In genomic region chr22:48104786-48105185, GRCh38 we compare ENCODE assay signal across 18 cellular contexts.
"Had no signal": no experiment of that assay in that cellular context is flagged by ENCODE, and none has a peak within 500 bp of the region (broad histone marks: within the 10 kb centered on the region; RNA-seq: fewer than 3 reads in every experiment).

No MANE protein-coding gene starts in this region.

- H3K4me3 ChIP-seq: ascending aorta, skin epidermis, testis, upper lobe of left lung had no signal

- H3K9me3 ChIP-seq: testis had no signal

- H3K4me3 Mint-ChIP-seq: activated naive CD4-positive, alpha-beta T cell treated with anti-CD3 and anti-CD28 coated beads, Interleukin-2, amount 10 ng/mL, durations not matched to agents 7 days and 5 days; natural killer cell treated with Interleukin-12 subunit alpha and Interleukin-12 subunit beta and Interleukin-15 and Interleukin-18, amount 100 ng/mL, for 72 hours; stimulated activated naive CD8-positive, alpha-beta T cell treated with anti-CD3 and anti-CD28 coated beads, Interleukin-15, amount 100 ng/mL, for 72 hours; T-helper 1 cell treated with Interleukin-12 subunit alpha and Interleukin-12 subunit beta and Interleukin-4 antibody, amounts not matched to agents 30 μg/mL and 1 μg/mL, for 36 hours had no signal

- H3K27me3 ChIP-seq: ascending aorta, testis, upper lobe of left lung had no signal

- H3K36me3 ChIP-seq: ascending aorta, upper lobe of left lung had no signal

- H3K27ac ChIP-seq: ascending aorta, skin epidermis, testis, upper lobe of left lung had no signal

- H3K4me1 ChIP-seq: ascending aorta, testis, upper lobe of left lung had no signal

- DNase-seq: activated CD4-positive, alpha-beta T cell treated with anti-CD3 and anti-CD28 coated beads, Interleukin-2, amount 50 U/mL, for 1 hour; activated CD8-positive, alpha-beta memory T cell treated with anti-CD3 and anti-CD28 coated beads, Interleukin-2, amount 50 U/mL, for 48 hours; activated effector memory CD4-positive, alpha-beta T cell treated with Interleukin-2 at 50 U/mL for 16 hours; activated naive CD4-positive, alpha-beta T cell treated with anti-CD3 and anti-CD28 coated beads, Interleukin-2, amount 10 ng/mL, durations not matched to agents 7 days and 5 days; cortex of kidney; effector CD8-positive, alpha-beta T cell; left cardiac atrium; mesendoderm; right cardiac atrium; stimulated activated naive CD8-positive, alpha-beta T cell treated with anti-CD3 and anti-CD28 coated beads, Interleukin-15, amount 100 ng/mL, for 72 hours; testis had no signal

- ATAC-seq: esophagus mucosa; left cardiac atrium; natural killer cell treated with Interleukin-12 subunit alpha and Interleukin-12 subunit beta and Interleukin-15 and Interleukin-18, amount 100 ng/mL, for 72 hours; right cardiac atrium; stimulated activated naive CD8-positive, alpha-beta T cell treated with anti-CD3 and anti-CD28 coated beads, Interleukin-15, amount 100 ng/mL, for 72 hours had no signal

- H3K27ac Mint-ChIP-seq: activated naive CD4-positive, alpha-beta T cell treated with anti-CD3 and anti-CD28 coated beads, Interleukin-2, amount 10 ng/mL, durations not matched to agents 7 days and 5 days; natural killer cell treated with Interleukin-12 subunit alpha and Interleukin-12 subunit beta and Interleukin-15 and Interleukin-18, amount 100 ng/mL, for 72 hours; progenitor cell of endocrine pancreas; T-helper 1 cell treated with Interleukin-12 subunit alpha and Interleukin-12 subunit beta and Interleukin-4 antibody, amounts not matched to agents 30 μg/mL and 1 μg/mL, for 36 hours had no signal
